ENCODE assay signal across 1 cellular context in genomic region chr5:181100121-181101015, GRCh38.
TF ChIP-seq lines count a peak whose summit lies in the region.

No MANE protein-coding gene starts in this region.

TF ChIP-seq in K562, 482 proteins besides CTCF, POLR2A, EP300 and RAD21 (continued from another document):
- TF ChIP-seq, protein P1, sequence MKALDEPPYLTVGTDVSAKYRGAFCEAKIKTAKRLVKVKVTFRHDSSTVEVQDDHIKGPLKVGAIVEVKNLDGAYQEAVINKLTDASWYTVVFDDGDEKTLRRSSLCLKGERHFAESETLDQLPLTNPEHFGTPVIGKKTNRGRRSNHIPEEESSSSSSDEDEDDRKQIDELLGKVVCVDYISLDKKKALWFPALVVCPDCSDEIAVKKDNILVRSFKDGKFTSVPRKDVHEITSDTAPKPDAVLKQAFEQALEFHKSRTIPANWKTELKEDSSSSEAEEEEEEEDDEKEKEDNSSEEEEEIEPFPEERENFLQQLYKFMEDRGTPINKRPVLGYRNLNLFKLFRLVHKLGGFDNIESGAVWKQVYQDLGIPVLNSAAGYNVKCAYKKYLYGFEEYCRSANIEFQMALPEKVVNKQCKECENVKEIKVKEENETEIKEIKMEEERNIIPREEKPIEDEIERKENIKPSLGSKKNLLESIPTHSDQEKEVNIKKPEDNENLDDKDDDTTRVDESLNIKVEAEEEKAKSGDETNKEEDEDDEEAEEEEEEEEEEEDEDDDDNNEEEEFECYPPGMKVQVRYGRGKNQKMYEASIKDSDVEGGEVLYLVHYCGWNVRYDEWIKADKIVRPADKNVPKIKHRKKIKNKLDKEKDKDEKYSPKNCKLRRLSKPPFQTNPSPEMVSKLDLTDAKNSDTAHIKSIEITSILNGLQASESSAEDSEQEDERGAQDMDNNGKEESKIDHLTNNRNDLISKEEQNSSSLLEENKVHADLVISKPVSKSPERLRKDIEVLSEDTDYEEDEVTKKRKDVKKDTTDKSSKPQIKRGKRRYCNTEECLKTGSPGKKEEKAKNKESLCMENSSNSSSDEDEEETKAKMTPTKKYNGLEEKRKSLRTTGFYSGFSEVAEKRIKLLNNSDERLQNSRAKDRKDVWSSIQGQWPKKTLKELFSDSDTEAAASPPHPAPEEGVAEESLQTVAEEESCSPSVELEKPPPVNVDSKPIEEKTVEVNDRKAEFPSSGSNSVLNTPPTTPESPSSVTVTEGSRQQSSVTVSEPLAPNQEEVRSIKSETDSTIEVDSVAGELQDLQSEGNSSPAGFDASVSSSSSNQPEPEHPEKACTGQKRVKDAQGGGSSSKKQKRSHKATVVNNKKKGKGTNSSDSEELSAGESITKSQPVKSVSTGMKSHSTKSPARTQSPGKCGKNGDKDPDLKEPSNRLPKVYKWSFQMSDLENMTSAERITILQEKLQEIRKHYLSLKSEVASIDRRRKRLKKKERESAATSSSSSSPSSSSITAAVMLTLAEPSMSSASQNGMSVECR (CRISPR knock-in tag; IDR thresholded peaks at IDR 0.05), result peak; percentile 33; the same call in 1 of the 2 replicates
- TF ChIP-seq ZNF282 (CRISPR knock-in tag; IDR thresholded peaks at IDR 0.05) (no peak), CTBP1 (IDR thresholded peaks at IDR 0.05; ENCODE audit: borderline replicate concordance) (peak; percentile 36; the same call in 1 of the 2 replicates), NFIX (CRISPR knock-in tag; IDR thresholded peaks at IDR 0.05; ENCODE audit: low read depth) (no peak), ZKSCAN1 (IDR thresholded peaks at IDR 0.05; ENCODE audit: low read depth, low read length) (no peak), TEAD1 (CRISPR knock-in tag; IDR thresholded peaks at IDR 0.05) (peak in 1 of 2 experiments; percentile 44; a peak in 1 of 4 replicates), ATF1 (CRISPR knock-in tag; IDR thresholded peaks at IDR 0.05) (no peak), ATF1 (tag; IDR thresholded peaks at IDR 0.05) (0 out of 2 replicates have a peak, but pooled peaks have one; percentile 25), RB1 (IDR thresholded peaks at IDR 0.05; ENCODE audit: low read depth) (peak; percentile 59; the same call in 1 of the 2 replicates), MAX (CRISPR knock-in tag; IDR thresholded peaks at IDR 0.05) (peak; percentile 14; the same call in 1 of the 2 replicates), L3MBTL2 (IDR thresholded peaks at IDR 0.05) (peak; percentile 78), ZBTB7A (IDR thresholded peaks at IDR 0.05; ENCODE audit: borderline replicate concordance, control insufficient read depth, low read depth, low read length) (peak; percentile 68), VEZF1 (CRISPR knock-in tag; IDR thresholded peaks at IDR 0.05) (peak; percentile 34; the same call in 1 of the 2 replicates), ARHGAP35 (IDR thresholded peaks at IDR 0.05; ENCODE audit: partially characterized antibody) (no peak), HNRNPK (IDR thresholded peaks at IDR 0.05; ENCODE audit: low read depth, low read length, poor library complexity, severe bottlenecking) (peak; percentile 99), MAZ (CRISPR knock-in tag; conservative IDR thresholded peaks at IDR 0.05 in 1 of 2, IDR thresholded peaks at IDR 0.05 in 1 of 2) (0 out of 4 replicates have a peak, but pooled peaks of 1 of the 2 experiments have one; percentile 31), HDAC8 (tag; IDR thresholded peaks at IDR 0.05) (0 out of 2 replicates have a peak, but pooled peaks have one; percentile 23), RBBP5 (IDR thresholded peaks at IDR 0.05; ENCODE audit: borderline replicate concordance, insufficient read depth, low read length, poor library complexity, severe bottlenecking) (peak; percentile 30), BCOR (IDR thresholded peaks at IDR 0.05) (peak; percentile 44; the same call in 1 of the 2 replicates), PCBP2 (IDR thresholded peaks at IDR 0.05; ENCODE audit: low read depth, low read length, poor library complexity, severe bottlenecking) (peak; percentile 69), ZFP1 (CRISPR knock-in tag; IDR thresholded peaks at IDR 0.05) (no peak), SAFB (IDR thresholded peaks at IDR 0.05; ENCODE audit: borderline replicate concordance, low read depth, low read length) (peak; percentile 80), ZNF280A (IDR thresholded peaks at IDR 0.05; ENCODE audit: low read depth, partially characterized antibody) (no peak), ASH1L (IDR thresholded peaks at IDR 0.05; ENCODE audit: borderline replicate concordance, low read depth, partially characterized antibody) (no peak), NCOA1 (IDR thresholded peaks at IDR 0.05; ENCODE audit: low read depth) (no peak), NRF1 (conservative IDR thresholded peaks at IDR 0.05 in 1 of 2, IDR thresholded peaks at IDR 0.05 in 1 of 2) (peak; percentile 61 to 70), CXXC5 (CRISPR knock-in tag; IDR thresholded peaks at IDR 0.05) (peak; percentile 68), PCBP1 (IDR thresholded peaks at IDR 0.05; ENCODE audit: low read depth, low read length, poor library complexity, severe bottlenecking) (peak; percentile 100), ATF7 (IDR thresholded peaks at IDR 0.05) (0 out of 2 replicates have a peak, but pooled peaks have one; percentile 23), MTA3 (IDR thresholded peaks at IDR 0.05; ENCODE audit: borderline replicate concordance) (peak; percentile 57; the same call in 1 of the 2 replicates)
